ENCODE assay signal across 18 cellular contexts in genomic region chr6:114195736-114196403, GRCh38.
"Had no signal": no experiment of that assay in that cellular context is flagged by ENCODE, and none has a peak within 500 bp of the region (broad histone marks: within the 10 kb centered on the region; RNA-seq: fewer than 3 reads in every experiment).

No MANE protein-coding gene starts in this region.

- ATAC-seq: activated CD8-positive, alpha-beta T cell treated with anti-CD3 and anti-CD28 coated beads, Interleukin-2, amount 10 ng/mL, durations not matched to agents 7 days and 5 days; foreskin keratinocyte; naive thymus-derived CD4-positive, alpha-beta T cell; stimulated activated memory B cell treated with anti-CD40 and anti-IgM and Interleukin-4, amounts not matched to agents 10 μg/mL and 1 μg/mL and 100 μg/mL, for 72 hours had no signal

- H3K27ac ChIP-seq: foreskin keratinocyte, left lung, sigmoid colon, VCaP had no signal

- H3K9me3 ChIP-seq: left lung, sigmoid colon had no signal

- H3K36me3 ChIP-seq: left lung, sigmoid colon had no signal

- H3K4me3 ChIP-seq: left lung, lung, sigmoid colon, smooth muscle cell had no signal

- H3K27me3 ChIP-seq: foreskin keratinocyte, left lung, sigmoid colon had no signal

- DNase-seq: activated CD4-positive, alpha-beta T cell treated with anti-CD3 and anti-CD28 coated beads, Interleukin-2, amount 10 ng/mL, durations not matched to agents 7 days and 5 days; activated CD4-positive, CD25-positive, alpha-beta regulatory T cell treated with anti-CD3 and anti-CD28 coated beads, Interleukin-2, amount 50 U/mL, for 72 hours; activated CD8-positive, alpha-beta T cell treated with anti-CD3 and anti-CD28 coated beads, Interleukin-2, amount 10 ng/mL, durations not matched to agents 7 days and 5 days; activated naive CD8-positive, alpha-beta T cell treated with anti-CD3 and anti-CD28 coated beads for 36 hours; central memory CD4-positive, alpha-beta T cell; dermis blood vessel endothelial cell; effector CD8-positive, alpha-beta T cell; foreskin keratinocyte; immature natural killer cell; left lung; naive thymus-derived CD4-positive, alpha-beta T cell; sigmoid colon; stimulated activated CD4-positive, alpha-beta T cell treated with anti-CD3 and anti-CD28 coated beads, Interleukin-15, amount 100 ng/mL, for 24 hours; T-helper 9 cell had no signal

- H3K4me1 ChIP-seq: foreskin keratinocyte, left lung, sigmoid colon had no signal
